Comparison of ENCODE assay signal across 14 cellular contexts in the genomic region with DNA sequence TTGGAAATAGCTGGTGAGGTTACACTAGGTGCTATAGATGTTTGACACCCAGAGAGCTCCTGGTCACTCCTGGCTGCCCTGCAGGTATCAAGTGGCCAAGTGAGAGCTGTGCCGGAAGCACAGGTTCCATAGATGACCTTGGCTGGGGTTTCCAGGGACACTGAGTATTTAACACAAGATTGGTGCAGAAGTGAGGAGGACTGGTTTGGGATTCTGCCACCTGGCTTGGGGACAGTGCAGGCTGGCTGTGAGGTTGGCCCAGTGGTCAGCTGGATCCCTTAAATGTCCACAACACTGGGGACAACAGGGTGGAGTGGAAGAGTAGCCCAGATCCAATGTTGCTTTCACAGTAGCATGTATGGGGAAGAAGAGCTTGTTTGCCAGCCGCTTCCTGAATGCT. TPM values are rescaled to one million over a fixed set of nuclear protein-coding genes. Genes with fewer than 3 reads are reported as not detected.
DNase-seq lines count a peak whose midpoint lies in the region; ATAC-seq and TF ChIP-seq lines count a peak whose summit lies in the region.
"Had no signal": no experiment of that assay in that cellular context is flagged by ENCODE, and none has a peak within 500 bp of the region (broad histone marks: within the 10 kb centered on the region; RNA-seq: fewer than 3 reads in every experiment).

No MANE protein-coding gene starts in this region.

- DNase-seq in body of pancreas (peak; percentile 57 to 81 (median 72)), GM10266 (ENCODE audit: extremely low spot score) (no peak)
- no peak for DNase-seq in activated CD8-positive, alpha-beta memory T cell treated with anti-CD3 and anti-CD28 coated beads, Interleukin-2, amount 50 U/mL, for 48 hours
- DNase-seq: BE2C; CD4-positive, alpha-beta memory T cell; DMS153; DMS79 treated with DMSO at 0.1 percent for 48 hours; EL had no signal

- H3K9ac ChIP-seq in mucosa of rectum (ENCODE audit: low read depth in 1 of 2, low read length in 2 of 2), result no peak overlapping the region
- H3K9ac ChIP-seq in parathyroid adenoma, result no peak overlapping the region

- H3K4me1 ChIP-seq in body of pancreas (peaks cover 29% of the 10 kb centered on the region), mucosa of rectum (ENCODE audit: control insufficient read depth in 2 of 2, insufficient read depth in 2 of 2, low read length in 2 of 2) (peaks cover 15 to 27% of the 10 kb centered on the region in 2 donors), parathyroid adenoma (peaks cover 12% of the 10 kb centered on the region)
- H3K4me1 ChIP-seq: BE2C had no signal

- no peaks in the 10 kb centered on the region for H3K36me3 ChIP-seq in body of pancreas (replicated peaks in 1 of 2; ENCODE audit: insufficient read depth in 1 of 2, low read depth in 2 of 2)
- H3K36me3 ChIP-seq in mucosa of rectum (ENCODE audit: control insufficient read depth in 2 of 2, insufficient read depth in 2 of 2, low read length in 2 of 2), result no peaks in the 10 kb centered on the region
- H3K36me3 ChIP-seq in parathyroid adenoma (ENCODE audit: control insufficient read depth, insufficient read depth, low read length), result no peaks in the 10 kb centered on the region
- H3K36me3 ChIP-seq: BE2C had no signal

- TF ChIP-seq CTCF in body of pancreas (IDR thresholded peaks at IDR 0.05) (no peak), parathyroid adenoma (IDR thresholded peaks at IDR 0.05) (no peak), GM10266 (IDR thresholded peaks at IDR 0.05; ENCODE audit: control insufficient read depth, insufficient read depth, low read depth, missing control alignments) (no peak)

- 55 to 100% methylated on average over 1 to 2 of the region's 2 CpGs for WGBS in body of pancreas, 2 donors

- TF ChIP-seq POLR2A in body of pancreas (IDR thresholded peaks at IDR 0.05), result no peak

- H3K27me3 ChIP-seq in body of pancreas (peaks cover 0 to 7% of the 10 kb centered on the region in 2 donors), mucosa of rectum (ENCODE audit: control insufficient read depth in 2 of 2, insufficient read depth in 2 of 2, low read length in 2 of 2) (peaks cover 6% of the 10 kb centered on the region in 2 donors), parathyroid adenoma (ENCODE audit: control insufficient read depth, insufficient read depth, low read length) (no peaks in the 10 kb centered on the region)

- H3K4me3 ChIP-seq in body of pancreas (no peak overlapping the region), mucosa of rectum (ENCODE audit: low read length in 2 of 2) (no peak overlapping the region), parathyroid adenoma (ENCODE audit: low read depth, low read length) (no peak overlapping the region)
- H3K4me3 ChIP-seq: A549 had no signal

- ATAC-seq in body of pancreas, result peak; percentile 58
- ATAC-seq in HG03139 (IDR thresholded peaks at IDR 0.05; ENCODE audit: unreplicated experiment), result no peak
- ATAC-seq: A549, HCT116 had no signal

- H3K4me2 ChIP-seq in parathyroid adenoma (ENCODE audit: low read length), result no peak overlapping the region
- H3K4me2 ChIP-seq: A549 had no signal

- no peaks in the 10 kb centered on the region for H3K79me2 ChIP-seq in parathyroid adenoma

- H3K9me3 ChIP-seq in body of pancreas (no peaks in the 10 kb centered on the region), mucosa of rectum (ENCODE audit: control insufficient read depth in 2 of 2, low read length in 2 of 2) (no peaks in the 10 kb centered on the region), parathyroid adenoma (ENCODE audit: control insufficient read depth, low read length) (no peaks in the 10 kb centered on the region)
- H3K9me3 ChIP-seq: A549, BE2C had no signal

- H2AFZ ChIP-seq in parathyroid adenoma, result peak overlapping the region; percentile 34

- intact Hi-C loops in body of pancreas (cut with DNase I), result no loop called here

- peak overlapping the region in 1 of 4 donors; percentile 5 for H3K27ac ChIP-seq in body of pancreas
- H3K27ac ChIP-seq in mucosa of rectum (ENCODE audit: low read depth in 2 of 2, low read length in 2 of 2), result peak overlapping the region; percentile 35 to 72
- no peak overlapping the region for H3K27ac ChIP-seq in parathyroid adenoma
- H3K27ac ChIP-seq: A549, C4-2B had no signal

RNA-seq across cellular contexts. Expression of a gene that starts 5.3 kb away (rescaled TPM):
- 1 to 10 TPM; 6.2 to 7.3 TPM for total RNA-seq in body of pancreas
- total RNA-seq: CD4-positive, alpha-beta memory T cell had no signal

RNA-seq across cellular contexts. Expression of a gene that starts 11.5 kb away (rescaled TPM):
- 1 to 10 TPM; 6.2 to 7.9 TPM for total RNA-seq in body of pancreas

RNA-seq across cellular contexts. Expression of a gene that starts 26.1 kb away (rescaled TPM):
- total RNA-seq in body of pancreas, result 10 to 100 TPM; 54.7 to 60.7 TPM

RNA-seq across cellular contexts. Expression of a gene that starts 33.8 kb away (rescaled TPM):
- total RNA-seq in body of pancreas, result 10 to 100 TPM; 34.9 to 43.6 TPM

RNA-seq across cellular contexts. Expression of a gene that starts 48.4 kb away (rescaled TPM):
- total RNA-seq in body of pancreas, result 1 to 10 TPM in 1 of 2 donors, under 1 TPM in 1; 0.52 to 3.0 TPM
- total RNA-seq: CD4-positive, alpha-beta memory T cell had no signal

Comparison
In these comparisons a context has a peak if more than half of its experiments do, and no peak if none do; other contexts are left out.
1. DNase-seq: peak in body of pancreas (4 of 4); none in GM10266 (single experiment) and activated CD8-positive, alpha-beta memory T cell treated with anti-CD3 and anti-CD28 coated beads, Interleukin-2, amount 50 U/mL, for 48 hours (single experiment).